Comparison of ENCODE assay signal across 21 cellular contexts in genomic region chr11:102415252-102415916, GRCh38. TPM values are rescaled to one million over a fixed set of nuclear protein-coding genes. Genes with fewer than 3 reads are reported as not detected.
DNase-seq lines count a peak whose midpoint lies in the region; ATAC-seq, FAIRE-seq and TF ChIP-seq lines count a peak whose summit lies in the region.
"Had no signal": no experiment of that assay in that cellular context is flagged by ENCODE, and none has a peak within 500 bp of the region (broad histone marks: within the 10 kb centered on the region; RNA-seq: fewer than 3 reads in every experiment).

No MANE protein-coding gene starts in this region.

- TF ChIP-seq POLR2A in esophagus squamous epithelium (IDR thresholded peaks at IDR 0.05), result no peak

- FAIRE-seq in pancreas (lab: Jason Lieb, UNC), result peak; percentile 70
- FAIRE-seq: K562, small intestine had no signal

- in situ Hi-C loops in Panc1 (cut with HindIII; ENCODE audit: low pct_unique_long_range_greater_than_20kb, low sequenced_read_pairs), result no loop called here

- no TSS peak for BruUV-seq in Calu3 (replicated peaks; lab: Mats Ljungman, UMichigan)
- TSS peak; percentile 1 for BruUV-seq in Panc1 (replicated peaks; lab: Mats Ljungman, UMichigan)

- no peaks in the 10 kb centered on the region for H3K9me3 ChIP-seq in Panc1 (ENCODE audit: control insufficient read depth, insufficient read depth, low read depth, low read length)
- no peaks in the 10 kb centered on the region for H3K9me3 ChIP-seq in pancreas
- no peaks in the 10 kb centered on the region for H3K9me3 ChIP-seq in esophagus squamous epithelium
- peaks cover 31% of the 10 kb centered on the region for H3K9me3 ChIP-seq in endodermal cell (ENCODE audit: control insufficient read depth, low read length)
- H3K9me3 ChIP-seq: psoas muscle had no signal

- H3K36me3 ChIP-seq in Panc1 (ENCODE audit: control insufficient read depth, insufficient read depth, low read length), result no peaks in the 10 kb centered on the region
- no peaks in the 10 kb centered on the region for H3K36me3 ChIP-seq in pancreas
- H3K36me3 ChIP-seq in esophagus squamous epithelium, result no peaks in the 10 kb centered on the region
- peaks cover 27% of the 10 kb centered on the region for H3K36me3 ChIP-seq in endodermal cell (ENCODE audit: control insufficient read depth, insufficient read depth, low read length)
- H3K36me3 ChIP-seq: lower lobe of right lung had no signal

- H3K9me3 Mint-ChIP-seq in Calu3 (ENCODE audit: low read depth, unreplicated experiment) (peaks cover 8% of the 10 kb centered on the region), endodermal cell (peaks cover 28% of the 10 kb centered on the region)

- POLR2A ChIA-PET in Panc1 (lab: Charles Lee), result no interaction called here

- no peak overlapping the region for H3K9ac ChIP-seq in endodermal cell (ENCODE audit: extremely low read depth, low read length, poor library complexity, severe bottlenecking)
- H3K9ac ChIP-seq: BLaER1 had no signal

- H3K27ac Mint-ChIP-seq in Calu3 (ENCODE audit: unreplicated experiment) (peak overlapping the region; percentile 38), endodermal cell (no peak overlapping the region)

- TF ChIP-seq CTCF in Calu3 (IDR thresholded peaks at IDR 0.05; ENCODE audit: unreplicated experiment) (no peak), Panc1 (IDR thresholded peaks at IDR 0.05) (no peak), pancreas (IDR thresholded peaks at IDR 0.05) (no peak), esophagus squamous epithelium (IDR thresholded peaks at IDR 0.05) (no peak), endodermal cell (conservative IDR thresholded peaks at IDR 0.05) (no peak)

- H3K27ac ChIP-seq in Panc1 (ENCODE audit: low read length) (no peak overlapping the region), pancreas (no peak overlapping the region), esophagus squamous epithelium (no peak overlapping the region), endodermal cell (ENCODE audit: low read depth, low read length) (no peak overlapping the region)
- H3K27ac ChIP-seq: BLaER1, lower lobe of right lung, psoas muscle had no signal

- 85 to 88% methylated on average over 1 of the region's 1 CpG for WGBS in pancreas, 2 donors
- WGBS in esophagus squamous epithelium, 2 donors, result 50 to 65% methylated on average over 1 of the region's 1 CpG
- 96 to 100% methylated on average over 1 of the region's 1 CpG for WGBS in endodermal cell (ENCODE audit: insufficient coverage in 1 of 2, insufficient read length in 1 of 2), 2 experiments

- H3K27me3 Mint-ChIP-seq in Calu3 (ENCODE audit: unreplicated experiment), result no peaks in the 10 kb centered on the region
- H3K27me3 Mint-ChIP-seq in endodermal cell (ENCODE audit: insufficient read depth), result no peaks in the 10 kb centered on the region
- H3K27me3 Mint-ChIP-seq: brain had no signal

- peaks cover 27% of the 10 kb centered on the region for H3K4me1 Mint-ChIP-seq in Calu3 (ENCODE audit: low read depth, unreplicated experiment)
- H3K4me1 Mint-ChIP-seq in endodermal cell, result peaks cover 13% of the 10 kb centered on the region

- H3K4me3 Mint-ChIP-seq in Calu3 (ENCODE audit: low read depth, unreplicated experiment) (no peak overlapping the region), endodermal cell (no peak overlapping the region)
- H3K4me3 Mint-ChIP-seq: brain had no signal

- no peak for DNase-seq in Calu3
- DNase-seq in Panc1 (ENCODE audit: low read depth, low spot score), result no peak
- DNase-seq in central memory CD4-positive, alpha-beta T cell, result peak; percentile 27
- DNase-seq in pancreas, result no peak
- no peak for DNase-seq in esophagus squamous epithelium (lab: John Stamatoyannopoulos, UW)
- no peak for DNase-seq in endodermal cell
- DNase-seq: activated CD4-positive, alpha-beta T cell treated with anti-CD3 and anti-CD28 coated beads for 4 hours; activated gamma-delta T cell; dorsolateral prefrontal cortex; H7; lower lobe of right lung; MV-4-11; NCI-H524; psoas muscle; small intestine; stimulated activated CD4-positive, alpha-beta T cell treated with anti-CD3 and anti-CD28 coated beads, Interleukin-4, amount 100 ng/mL, for 24 hours; T-helper 9 cell had no signal

- no peaks in the 10 kb centered on the region for H3K27me3 ChIP-seq in Panc1 (ENCODE audit: control insufficient read depth, insufficient read depth, low read length)
- H3K27me3 ChIP-seq in pancreas, result no peaks in the 10 kb centered on the region
- no peaks in the 10 kb centered on the region for H3K27me3 ChIP-seq in esophagus squamous epithelium
- H3K27me3 ChIP-seq in endodermal cell (ENCODE audit: control insufficient read depth, insufficient read depth, low read length, poor library complexity, severe bottlenecking), result no peaks in the 10 kb centered on the region
- H3K27me3 ChIP-seq: BLaER1, dorsolateral prefrontal cortex had no signal

- H3K4me3 ChIP-seq in Panc1 (ENCODE audit: low read depth in 2 of 2, low read length in 2 of 2), result no peak overlapping the region
- no peak overlapping the region for H3K4me3 ChIP-seq in pancreas
- no peak overlapping the region for H3K4me3 ChIP-seq in esophagus squamous epithelium
- H3K4me3 ChIP-seq in endodermal cell (ENCODE audit: low read length), result no peak overlapping the region
- H3K4me3 ChIP-seq: BLaER1, dorsolateral prefrontal cortex, K562, lower lobe of right lung, psoas muscle had no signal

- intact Hi-C loops in Calu3 (cut with micrococcal nuclease; ENCODE audit: unreplicated experiment) (loop anchor here (5.0 kb wide), 1 partner anchor 37 kb away; the partner anchor contains the start of gene TMEM123), Panc1 (cut with micrococcal nuclease; ENCODE audit: unreplicated experiment) (no loop called here), pancreas (cut with DNase I) (no loop called here), esophagus squamous epithelium (cut with DNase I) (no loop called here)

- no peak for ATAC-seq in Panc1
- no peak for ATAC-seq in pancreas
- no peak for ATAC-seq in HG02973 (IDR thresholded peaks at IDR 0.05; ENCODE audit: unreplicated experiment)
- ATAC-seq: psoas muscle had no signal

- no peaks in the 10 kb centered on the region for H3K36me3 Mint-ChIP-seq in Calu3 (ENCODE audit: insufficient read depth, unreplicated experiment)
- peaks cover 43% of the 10 kb centered on the region for H3K36me3 Mint-ChIP-seq in endodermal cell (ENCODE audit: low read depth)

- H3K4me1 ChIP-seq in Panc1 (ENCODE audit: control insufficient read depth, insufficient read depth, low read length) (peaks cover 21% of the 10 kb centered on the region), pancreas (peaks cover 0 to 5% (median 5%) of the 10 kb centered on the region in 3 donors), esophagus squamous epithelium (peaks cover 0 to 23% (median 9%) of the 10 kb centered on the region in 3 donors), endodermal cell (ENCODE audit: control insufficient read depth, insufficient read depth, low read length) (no peaks in the 10 kb centered on the region)
- H3K4me1 ChIP-seq: psoas muscle had no signal

- CTCF ChIA-PET in Calu3 (lab: Charles Lee) (no interaction called here), Panc1 (lab: Charles Lee) (no interaction called here)

RNA-seq across cellular contexts. Expression of gene TMEM123, which starts 37.2 kb away (rescaled TPM):
- total RNA-seq in Calu3 (2022) (204 and 236 TPM in 2 replicates), Panc1 (2021; ENCODE audit: unreplicated experiment) (383 TPM), pancreas (100 to 1,000 TPM in 2 of 6 donors, 10 to 100 TPM in 4; 41.9 to 122 (median 63.0) TPM), esophagus squamous epithelium (100 to 1,000 TPM in 3 of 4 donors, 10 to 100 TPM in 1; 53.2 to 152 (median 128) TPM), endodermal cell (100 to 1,000 TPM; 216 to 256 TPM)
- polyA plus RNA-seq in Panc1 (2012; ENCODE audit: insufficient read length), result 252 TPM
- 10 to 100 TPM; 18.7 to 39.0 TPM for polyA plus RNA-seq in pancreas
- 193 TPM for polyA plus RNA-seq in endodermal cell (2013, experiment 1 of 2)
- 178 TPM for polyA plus RNA-seq in endodermal cell (2013, experiment 2 of 2)
